ENCODE assay signal across 1 cellular context in genomic region chr13:113105032-113105993, GRCh38.
A peak's percentile ranks its signal among the peaks of the same experiment; 100 is the strongest.
TF ChIP-seq lines count a peak whose summit lies in the region.

Gene F7 (plus strand): TSS chr13:113105791. CDS start chr13:113105842, 51 bp downstream.

TF ChIP-seq in HepG2, 621 proteins besides CTCF, POLR2A, EP300 and RAD21 (continued from another document and continues in another):
- TF ChIP-seq ZNF616 (CRISPR knock-in tag; IDR thresholded peaks at IDR 0.05; ENCODE audit: low read depth) (peak; percentile 76; the same call in 1 of the 2 replicates), ELF4 (CRISPR knock-in tag; IDR thresholded peaks at IDR 0.05; ENCODE audit: borderline replicate concordance) (no peak), NFYC (CRISPR knock-in tag; IDR thresholded peaks at IDR 0.05) (no peak), XRCC5 (optimal IDR thresholded peaks at IDR 0.05; ENCODE audit: low read length) (peak; percentile 63), ZNF367 (CRISPR knock-in tag; IDR thresholded peaks at IDR 0.05; ENCODE audit: borderline replicate concordance) (no peak), NFIC (IDR thresholded peaks at IDR 0.05; ENCODE audit: low read length) (no peak), KMT2A (CRISPR knock-in tag; IDR thresholded peaks at IDR 0.05) (no peak), TOE1 (CRISPR knock-in tag; IDR thresholded peaks at IDR 0.05) (no peak), FOXM1 (CRISPR knock-in tag; IDR thresholded peaks at IDR 0.05) (no peak), ZNF780A (CRISPR knock-in tag; IDR thresholded peaks at IDR 0.05) (no peak), CBX1 (IDR thresholded peaks at IDR 0.05; ENCODE audit: low read depth) (no peak), ZNF530 (CRISPR knock-in tag; IDR thresholded peaks at IDR 0.05; ENCODE audit: low read depth) (no peak), THAP7 (CRISPR knock-in tag; IDR thresholded peaks at IDR 0.05) (peak; percentile 85; the same call in 1 of the 2 replicates), ARNT2 (CRISPR knock-in tag; IDR thresholded peaks at IDR 0.05; ENCODE audit: low read depth) (no peak; the same call in 1 of the 2 replicates), DNMT1 (CRISPR knock-in tag; IDR thresholded peaks at IDR 0.05) (no peak), ZNF709 (CRISPR knock-in tag; IDR thresholded peaks at IDR 0.05) (0 out of 2 replicates have a peak, but pooled peaks have one; percentile 16), ZNF883 (CRISPR knock-in tag; IDR thresholded peaks at IDR 0.05; ENCODE audit: not compliant biosample characterization) (peak; percentile 48), STAG1 (CRISPR knock-in tag; IDR thresholded peaks at IDR 0.05) (peak; percentile 30), FOXK2 (IDR thresholded peaks at IDR 0.05) (peak; percentile 86), ZNF44 (CRISPR knock-in tag; IDR thresholded peaks at IDR 0.05) (no peak), ZNF329 (CRISPR knock-in tag; IDR thresholded peaks at IDR 0.05; ENCODE audit: low read depth) (0 out of 2 replicates have a peak, but pooled peaks have one; percentile 49), DMAP1 (CRISPR knock-in tag; IDR thresholded peaks at IDR 0.05) (peak; percentile 86), THAP9 (CRISPR knock-in tag; IDR thresholded peaks at IDR 0.05; ENCODE audit: borderline replicate concordance) (peak; percentile 52; the same call in 1 of the 2 replicates), ZNF337 (CRISPR knock-in tag; IDR thresholded peaks at IDR 0.05; ENCODE audit: borderline replicate concordance, low read depth) (0 out of 2 replicates have a peak, but pooled peaks have one; percentile 41), RXRB (CRISPR knock-in tag; IDR thresholded peaks at IDR 0.05; ENCODE audit: borderline replicate concordance) (peak; percentile 80), HDAC1 (CRISPR knock-in tag; IDR thresholded peaks at IDR 0.05) (peak; percentile 95), NR2F6 (IDR thresholded peaks at IDR 0.05) (peak; percentile 81), NR2F6 (CRISPR knock-in tag; IDR thresholded peaks at IDR 0.05) (peak; percentile 91), RFXAP (CRISPR knock-in tag; IDR thresholded peaks at IDR 0.05; ENCODE audit: borderline replicate concordance) (peak; percentile 83; the same call in 1 of the 2 replicates), NCOA5 (CRISPR knock-in tag; IDR thresholded peaks at IDR 0.05) (no peak), TFDP1 (CRISPR knock-in tag; IDR thresholded peaks at IDR 0.05; ENCODE audit: borderline replicate concordance) (no peak), CBFB (CRISPR knock-in tag; IDR thresholded peaks at IDR 0.05) (peak; percentile 41; the same call in 1 of the 2 replicates), NCOR1 (IDR thresholded peaks at IDR 0.05; ENCODE audit: borderline replicate concordance, low read length) (peak; percentile 63; the same call in 1 of the 2 replicates), ZNF138 (CRISPR knock-in tag; IDR thresholded peaks at IDR 0.05; ENCODE audit: low read depth) (peak; percentile 34; the same call in 1 of the 2 replicates), SP2 (CRISPR knock-in tag; IDR thresholded peaks at IDR 0.05) (no peak), GMEB1 (CRISPR knock-in tag; IDR thresholded peaks at IDR 0.05; ENCODE audit: borderline replicate concordance) (peak; percentile 66; the same call in 1 of the 2 replicates), ZFP62 (CRISPR knock-in tag; IDR thresholded peaks at IDR 0.05) (no peak), GZF1 (CRISPR knock-in tag; IDR thresholded peaks at IDR 0.05) (no peak), ZNF878 (CRISPR knock-in tag; IDR thresholded peaks at IDR 0.05) (no peak), ZNF263 (CRISPR knock-in tag; IDR thresholded peaks at IDR 0.05) (peak; percentile 70), ATF5 (CRISPR knock-in tag; IDR thresholded peaks at IDR 0.05; ENCODE audit: low read depth) (no peak), ZNF563 (CRISPR knock-in tag; IDR thresholded peaks at IDR 0.05) (no peak), ZMYM4 (CRISPR knock-in tag; IDR thresholded peaks at IDR 0.05) (peak; percentile 74; the same call in 1 of the 2 replicates)
- TF ChIP-seq, protein P1, sequence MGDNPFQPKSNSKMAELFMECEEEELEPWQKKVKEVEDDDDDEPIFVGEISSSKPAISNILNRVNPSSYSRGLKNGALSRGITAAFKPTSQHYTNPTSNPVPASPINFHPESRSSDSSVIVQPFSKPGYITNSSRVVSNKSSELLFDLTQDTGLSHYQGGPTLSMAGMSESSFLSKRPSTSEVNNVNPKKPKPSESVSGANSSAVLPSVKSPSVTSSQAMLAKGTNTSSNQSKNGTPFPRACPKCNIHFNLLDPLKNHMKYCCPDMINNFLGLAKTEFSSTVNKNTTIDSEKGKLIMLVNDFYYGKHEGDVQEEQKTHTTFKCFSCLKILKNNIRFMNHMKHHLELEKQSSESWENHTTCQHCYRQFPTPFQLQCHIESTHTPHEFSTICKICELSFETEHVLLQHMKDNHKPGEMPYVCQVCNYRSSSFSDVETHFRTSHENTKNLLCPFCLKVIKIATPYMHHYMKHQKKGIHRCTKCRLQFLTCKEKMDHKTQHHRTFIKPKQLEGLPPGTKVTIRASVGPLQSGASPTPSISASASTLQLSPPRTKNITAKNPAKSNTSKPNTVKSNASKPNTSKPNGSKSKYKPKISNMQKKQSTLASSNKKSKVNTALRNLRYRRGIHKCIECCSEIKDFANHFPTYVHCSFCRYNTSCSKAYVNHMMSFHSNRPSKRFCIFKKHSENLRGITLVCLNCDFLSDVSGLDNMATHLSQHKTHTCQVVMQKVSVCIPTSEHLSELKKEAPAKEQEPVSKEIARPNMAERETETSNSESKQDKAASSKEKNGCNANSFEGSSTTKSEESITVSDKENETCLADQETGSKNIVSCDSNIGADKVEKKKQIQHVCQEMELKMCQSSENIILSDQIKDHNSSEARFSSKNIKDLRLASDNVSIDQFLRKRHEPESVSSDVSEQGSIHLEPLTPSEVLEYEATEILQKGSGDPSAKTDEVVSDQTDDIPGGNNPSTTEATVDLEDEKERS (CRISPR knock-in tag; IDR thresholded peaks at IDR 0.05): peak; percentile 26; the same call in 1 of the 2 replicates
- TF ChIP-seq, protein P2, sequence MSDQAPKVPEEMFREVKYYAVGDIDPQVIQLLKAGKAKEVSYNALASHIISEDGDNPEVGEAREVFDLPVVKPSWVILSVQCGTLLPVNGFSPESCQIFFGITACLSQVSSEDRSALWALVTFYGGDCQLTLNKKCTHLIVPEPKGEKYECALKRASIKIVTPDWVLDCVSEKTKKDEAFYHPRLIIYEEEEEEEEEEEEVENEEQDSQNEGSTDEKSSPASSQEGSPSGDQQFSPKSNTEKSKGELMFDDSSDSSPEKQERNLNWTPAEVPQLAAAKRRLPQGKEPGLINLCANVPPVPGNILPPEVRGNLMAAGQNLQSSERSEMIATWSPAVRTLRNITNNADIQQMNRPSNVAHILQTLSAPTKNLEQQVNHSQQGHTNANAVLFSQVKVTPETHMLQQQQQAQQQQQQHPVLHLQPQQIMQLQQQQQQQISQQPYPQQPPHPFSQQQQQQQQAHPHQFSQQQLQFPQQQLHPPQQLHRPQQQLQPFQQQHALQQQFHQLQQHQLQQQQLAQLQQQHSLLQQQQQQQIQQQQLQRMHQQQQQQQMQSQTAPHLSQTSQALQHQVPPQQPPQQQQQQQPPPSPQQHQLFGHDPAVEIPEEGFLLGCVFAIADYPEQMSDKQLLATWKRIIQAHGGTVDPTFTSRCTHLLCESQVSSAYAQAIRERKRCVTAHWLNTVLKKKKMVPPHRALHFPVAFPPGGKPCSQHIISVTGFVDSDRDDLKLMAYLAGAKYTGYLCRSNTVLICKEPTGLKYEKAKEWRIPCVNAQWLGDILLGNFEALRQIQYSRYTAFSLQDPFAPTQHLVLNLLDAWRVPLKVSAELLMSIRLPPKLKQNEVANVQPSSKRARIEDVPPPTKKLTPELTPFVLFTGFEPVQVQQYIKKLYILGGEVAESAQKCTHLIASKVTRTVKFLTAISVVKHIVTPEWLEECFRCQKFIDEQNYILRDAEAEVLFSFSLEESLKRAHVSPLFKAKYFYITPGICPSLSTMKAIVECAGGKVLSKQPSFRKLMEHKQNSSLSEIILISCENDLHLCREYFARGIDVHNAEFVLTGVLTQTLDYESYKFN (CRISPR knock-in tag; conservative IDR thresholded peaks at IDR 0.05): peak; percentile 96
- TF ChIP-seq, protein P3, sequence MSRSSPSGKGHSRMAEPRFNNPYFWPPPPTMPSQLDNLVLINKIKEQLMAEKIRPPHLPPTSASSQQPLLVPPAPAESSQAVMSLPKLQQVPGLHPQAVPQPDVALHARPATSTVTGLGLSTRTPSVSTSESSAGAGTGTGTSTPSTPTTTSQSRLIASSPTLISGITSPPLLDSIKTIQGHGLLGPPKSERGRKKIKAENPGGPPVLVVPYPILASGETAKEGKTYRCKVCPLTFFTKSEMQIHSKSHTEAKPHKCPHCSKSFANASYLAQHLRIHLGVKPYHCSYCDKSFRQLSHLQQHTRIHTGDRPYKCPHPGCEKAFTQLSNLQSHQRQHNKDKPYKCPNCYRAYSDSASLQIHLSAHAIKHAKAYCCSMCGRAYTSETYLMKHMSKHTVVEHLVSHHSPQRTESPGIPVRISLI (CRISPR knock-in tag; IDR thresholded peaks at IDR 0.05; ENCODE audit: borderline replicate concordance): no peak; the same call in 1 of the 2 replicates
- TF ChIP-seq, protein P4, sequence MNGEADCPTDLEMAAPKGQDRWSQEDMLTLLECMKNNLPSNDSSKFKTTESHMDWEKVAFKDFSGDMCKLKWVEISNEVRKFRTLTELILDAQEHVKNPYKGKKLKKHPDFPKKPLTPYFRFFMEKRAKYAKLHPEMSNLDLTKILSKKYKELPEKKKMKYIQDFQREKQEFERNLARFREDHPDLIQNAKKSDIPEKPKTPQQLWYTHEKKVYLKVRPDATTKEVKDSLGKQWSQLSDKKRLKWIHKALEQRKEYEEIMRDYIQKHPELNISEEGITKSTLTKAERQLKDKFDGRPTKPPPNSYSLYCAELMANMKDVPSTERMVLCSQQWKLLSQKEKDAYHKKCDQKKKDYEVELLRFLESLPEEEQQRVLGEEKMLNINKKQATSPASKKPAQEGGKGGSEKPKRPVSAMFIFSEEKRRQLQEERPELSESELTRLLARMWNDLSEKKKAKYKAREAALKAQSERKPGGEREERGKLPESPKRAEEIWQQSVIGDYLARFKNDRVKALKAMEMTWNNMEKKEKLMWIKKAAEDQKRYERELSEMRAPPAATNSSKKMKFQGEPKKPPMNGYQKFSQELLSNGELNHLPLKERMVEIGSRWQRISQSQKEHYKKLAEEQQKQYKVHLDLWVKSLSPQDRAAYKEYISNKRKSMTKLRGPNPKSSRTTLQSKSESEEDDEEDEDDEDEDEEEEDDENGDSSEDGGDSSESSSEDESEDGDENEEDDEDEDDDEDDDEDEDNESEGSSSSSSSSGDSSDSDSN (CRISPR knock-in tag; IDR thresholded peaks at IDR 0.05): peak; percentile 75
- TF ChIP-seq, protein P5, sequence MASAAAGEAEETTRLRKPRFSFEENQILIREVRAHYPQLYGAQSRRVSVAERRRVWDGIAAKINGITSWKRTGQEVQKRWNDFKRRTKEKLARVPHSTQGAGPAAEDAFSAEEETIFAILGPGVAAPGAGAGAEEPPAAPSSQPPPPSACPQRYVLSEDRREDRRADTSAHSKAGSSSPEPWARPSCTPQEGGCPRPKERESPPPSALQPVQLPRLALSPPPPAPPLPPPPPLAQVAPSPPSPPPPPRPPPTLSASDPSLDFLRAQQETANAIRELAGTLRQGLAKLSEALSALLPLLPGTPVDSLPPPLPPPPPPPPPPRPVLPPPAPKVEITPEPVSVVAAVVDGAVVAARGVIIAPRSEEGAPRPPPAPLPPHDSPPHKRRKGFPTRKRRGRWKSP (CRISPR knock-in tag; IDR thresholded peaks at IDR 0.05): 0 out of 2 replicates have a peak, but pooled peaks have one; percentile 27
